In the genomic region with DNA sequence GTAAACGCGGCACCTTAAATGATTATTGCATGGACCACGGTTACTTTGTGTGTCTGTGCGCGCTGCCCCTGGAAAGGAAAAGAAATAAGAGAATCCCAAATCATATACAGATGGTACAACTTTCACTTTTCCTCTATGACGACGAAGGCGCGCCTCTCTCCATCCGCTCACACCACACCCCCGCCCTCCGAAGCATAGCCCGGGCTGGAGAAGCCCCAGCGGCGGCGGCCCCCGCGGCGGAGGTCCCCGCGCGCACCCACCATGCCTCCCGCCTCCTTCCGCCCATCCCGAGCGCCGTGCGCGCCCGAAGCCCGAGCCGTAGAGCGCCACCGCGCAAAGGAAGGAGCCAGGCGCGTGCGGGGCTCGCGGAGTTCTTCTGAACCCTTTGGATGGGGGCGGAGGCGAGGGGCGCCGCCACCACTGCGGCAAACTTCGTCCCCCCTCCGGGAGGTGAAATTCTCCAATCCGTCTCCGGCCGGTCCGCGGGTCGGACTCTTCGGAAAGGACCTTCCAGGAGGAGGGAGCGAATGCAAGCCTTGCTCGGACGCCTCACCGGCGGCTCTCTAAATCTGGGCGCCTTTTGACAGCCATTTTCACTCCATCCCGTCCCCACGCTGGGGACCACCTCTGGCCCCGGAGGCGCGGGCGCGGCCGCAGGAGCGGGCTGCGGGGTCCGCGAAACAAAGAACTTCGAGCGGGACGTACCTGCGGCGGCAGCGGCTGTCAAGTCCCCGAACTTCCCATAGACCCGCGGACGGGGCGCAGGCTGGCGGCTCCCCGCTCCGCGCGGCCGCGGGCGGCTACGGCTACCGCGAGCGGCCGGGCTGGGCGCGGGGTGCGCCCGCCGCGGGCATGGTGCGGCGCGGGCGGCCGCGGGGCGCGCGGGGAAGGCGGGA, we compare ENCODE assay signal across 8 cellular contexts. TPM values are rescaled to one million over a fixed set of nuclear protein-coding genes. Genes with fewer than 3 reads are reported as not detected.
DNase-seq lines count a peak whose midpoint lies in the region; ATAC-seq and TF ChIP-seq lines count a peak whose summit lies in the region.

No MANE protein-coding gene starts in this region.

- H3K27ac ChIP-seq in CD8-positive, alpha-beta T cell (ENCODE audit: low read depth, low read length), result no peak overlapping the region
- H3K27ac ChIP-seq in KMS-11, result no peak overlapping the region
- peak overlapping the region; percentile 94 to 98 for H3K27ac ChIP-seq in breast epithelium

- H3K4me1 ChIP-seq in CD8-positive, alpha-beta T cell (ENCODE audit: insufficient read depth, low read length), result no peaks in the 10 kb centered on the region
- H3K4me1 ChIP-seq in KMS-11 (ENCODE audit: low read depth, poor library complexity, severe bottlenecking) (peaks cover 6% of the 10 kb centered on the region), breast epithelium (no peaks in the 10 kb centered on the region)

- peak overlapping the region; percentile 60 for H3K4me3 Mint-ChIP-seq in CD8-positive, alpha-beta T cell
- peak overlapping the region; percentile 49 for H3K4me3 Mint-ChIP-seq in stimulated activated memory B cell treated with anti-CD40 and anti-IgM and Interleukin-4, amounts not matched to agents 10 μg/mL and 1 μg/mL and 100 μg/mL, for 72 hours

- CTCF ChIA-PET in CD8-positive, alpha-beta T cell (lab: Charles Lee), result no interaction called here

- H3K79me2 ChIP-seq in KMS-11 (ENCODE audit: insufficient read depth, low read depth), result no peaks in the 10 kb centered on the region

- peaks cover 3% of the 10 kb centered on the region for H3K27me3 ChIP-seq in CD8-positive, alpha-beta T cell (ENCODE audit: insufficient read depth, low read length)
- H3K27me3 ChIP-seq in KMS-11 (ENCODE audit: insufficient read depth, low read depth) (peaks cover 5% of the 10 kb centered on the region), breast epithelium (peaks cover 0 to 7% of the 10 kb centered on the region in 2 donors)

- H3K27ac Mint-ChIP-seq in CD8-positive, alpha-beta T cell, result no peak overlapping the region
- no peak overlapping the region for H3K27ac Mint-ChIP-seq in stimulated activated memory B cell treated with anti-CD40 and anti-IgM and Interleukin-4, amounts not matched to agents 10 μg/mL and 1 μg/mL and 100 μg/mL, for 72 hours

- no peak for ATAC-seq in CD8-positive, alpha-beta T cell
- peak; percentile 34 for ATAC-seq in GM21381 (IDR thresholded peaks at IDR 0.05; ENCODE audit: unreplicated experiment)
- ATAC-seq in stimulated activated memory B cell treated with anti-CD40 and anti-IgM and Interleukin-4, amounts not matched to agents 10 μg/mL and 1 μg/mL and 100 μg/mL, for 72 hours, result no peak

- peak overlapping the region; percentile 47; the same call in 1 of the 2 replicates for H3K9ac ChIP-seq in KMS-11

- H3K4me3 ChIP-seq in CD8-positive, alpha-beta T cell (ENCODE audit: low read depth, low read length), result no peak overlapping the region
- no peak overlapping the region for H3K4me3 ChIP-seq in KMS-11 (IDR thresholded peaks at IDR 0.05; ENCODE audit: insufficient read depth, low read depth, low read length)
- H3K4me3 ChIP-seq in breast epithelium, result peak overlapping the region; percentile 76 to 97 (median 82)

- no peaks in the 10 kb centered on the region for H3K36me3 Mint-ChIP-seq in CD8-positive, alpha-beta T cell
- peaks cover 5% of the 10 kb centered on the region for H3K36me3 Mint-ChIP-seq in stimulated activated memory B cell treated with anti-CD40 and anti-IgM and Interleukin-4, amounts not matched to agents 10 μg/mL and 1 μg/mL and 100 μg/mL, for 72 hours

- H3K9me3 ChIP-seq in CD8-positive, alpha-beta T cell (ENCODE audit: low read length), result no peaks in the 10 kb centered on the region
- H3K9me3 ChIP-seq in breast epithelium, result no peaks in the 10 kb centered on the region

- H4K20me1 ChIP-seq in KMS-11 (ENCODE audit: insufficient read depth), result no peaks in the 10 kb centered on the region

- H3K4me2 ChIP-seq in KMS-11, result peak overlapping the region; percentile 89

- peaks cover 10% of the 10 kb centered on the region for H3K4me1 Mint-ChIP-seq in CD8-positive, alpha-beta T cell (ENCODE audit: low read depth)
- peaks cover 20% of the 10 kb centered on the region for H3K4me1 Mint-ChIP-seq in stimulated activated memory B cell treated with anti-CD40 and anti-IgM and Interleukin-4, amounts not matched to agents 10 μg/mL and 1 μg/mL and 100 μg/mL, for 72 hours

- H3K36me3 ChIP-seq in CD8-positive, alpha-beta T cell (ENCODE audit: insufficient read depth, low read length), result no peaks in the 10 kb centered on the region
- no peaks in the 10 kb centered on the region for H3K36me3 ChIP-seq in KMS-11 (ENCODE audit: insufficient read depth)
- H3K36me3 ChIP-seq in breast epithelium, result no peaks in the 10 kb centered on the region

- intact Hi-C loops in CD8-positive, alpha-beta T cell (cut with DNase I, micrococcal nuclease), result no loop called here
- intact Hi-C loops in breast epithelium (cut with DNase I; ENCODE audit: low total_unique reads), result no loop called here

- no peak for DNase-seq in CD8-positive, alpha-beta T cell
- DNase-seq in breast epithelium (ENCODE audit: low spot score in 2 of 2) (peak in 1 of 2 donors; percentile 24), islet precursor cell (peak; percentile 68), NCI-H187 treated with DMSO at 0.1 percent for 48 hours (lab: John Stamatoyannopoulos, UW) (no peak), NCI-H1694 (lab: John Stamatoyannopoulos, UW) (no peak)

- peaks cover 49% of the 10 kb centered on the region for H3K27me3 Mint-ChIP-seq in CD8-positive, alpha-beta T cell (ENCODE audit: low read depth)
- peaks cover 72% of the 10 kb centered on the region for H3K27me3 Mint-ChIP-seq in stimulated activated memory B cell treated with anti-CD40 and anti-IgM and Interleukin-4, amounts not matched to agents 10 μg/mL and 1 μg/mL and 100 μg/mL, for 72 hours

- no peak for TF ChIP-seq POLR2A in breast epithelium (IDR thresholded peaks at IDR 0.05)

- no peak for TF ChIP-seq CTCF in CD8-positive, alpha-beta T cell (IDR thresholded peaks at IDR 0.05)
- no peak for TF ChIP-seq CTCF in KMS-11 (conservative IDR thresholded peaks at IDR 0.05; ENCODE audit: low read depth, low read length)
- TF ChIP-seq CTCF in breast epithelium (IDR thresholded peaks at IDR 0.05), result no peak

- POLR2A ChIA-PET in CD8-positive, alpha-beta T cell (lab: Charles Lee), result no interaction called here

- H3K9me3 Mint-ChIP-seq in CD8-positive, alpha-beta T cell, result no peaks in the 10 kb centered on the region
- H3K9me3 Mint-ChIP-seq in stimulated activated memory B cell treated with anti-CD40 and anti-IgM and Interleukin-4, amounts not matched to agents 10 μg/mL and 1 μg/mL and 100 μg/mL, for 72 hours, result no peaks in the 10 kb centered on the region

- peak overlapping the region; percentile 96 for H2AFZ ChIP-seq in KMS-11 (ENCODE audit: low read depth)

RNA-seq across cellular contexts. Expression of a gene that starts 0.5 kb away (rescaled TPM):
- under 1 TPM in 1 of 2 experiments, not detected in 1; 0.22 TPM for total RNA-seq in CD8-positive, alpha-beta T cell
- 10 to 100 TPM; 10.2 to 29.9 (median 22.6) TPM for total RNA-seq in breast epithelium

Comparison
In these comparisons a context has a peak if more than half of its experiments do, and no peak if none do; other contexts are left out.
1. H3K27ac ChIP-seq: peak in breast epithelium (2 of 2); none in CD8-positive, alpha-beta T cell (single experiment) and KMS-11 (single experiment).
2. H3K4me3 ChIP-seq: peak in breast epithelium (3 of 3); none in CD8-positive, alpha-beta T cell (single experiment) and KMS-11 (single experiment).
3. RNA of a gene that starts 0.5 kb away (total RNA-seq): 10.2 to 29.9 TPM in breast epithelium; 0.22 TPM in CD8-positive, alpha-beta T cell; every median in the first group is over 4 times any median in the second.